ENCODE assay signal across 15 cellular contexts in the genomic region with DNA sequence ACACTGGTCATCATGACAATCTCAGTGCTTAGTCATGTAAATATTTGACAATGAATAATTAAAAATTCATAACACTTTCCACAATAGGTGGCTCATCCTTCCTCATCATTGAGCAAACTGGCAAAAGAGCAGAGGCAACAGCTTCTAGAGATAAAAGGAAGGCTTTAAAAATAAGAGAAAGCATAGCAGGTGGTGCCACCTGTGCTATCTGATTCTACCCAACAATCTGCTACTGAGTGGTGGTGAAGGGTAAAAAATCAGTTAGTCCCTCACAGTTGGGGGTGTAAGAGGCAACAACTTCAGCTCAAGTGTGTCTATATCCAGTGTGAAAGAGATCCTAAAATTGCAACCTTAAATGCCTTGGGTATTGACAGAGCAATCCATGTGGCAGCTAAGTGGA.
DNase-seq lines count a peak whose midpoint lies in the region; ATAC-seq and TF ChIP-seq lines count a peak whose summit lies in the region.
"Had no signal": no experiment of that assay in that cellular context is flagged by ENCODE, and none has a peak within 500 bp of the region (broad histone marks: within the 10 kb centered on the region; RNA-seq: fewer than 3 reads in every experiment).

No MANE protein-coding gene starts in this region.

- DNase-seq in NCI-H1092 treated with DMSO at 0.1 percent for 48 hours (lab: John Stamatoyannopoulos, UW) (peak; percentile 90), NCI-H2081 (lab: John Stamatoyannopoulos, UW) (peak; percentile 61 to 88), NCI-H510A (lab: John Stamatoyannopoulos, UW) (peak; percentile 9), epithelial cell of esophagus (ENCODE audit: low read depth) (peak; percentile 4), left cardiac atrium (no peak)
- no peak for DNase-seq in T-helper 2 cell treated with Interferon-gamma antibody and Interleukin-4, amounts not matched to agents 5 μg/mL and 100 μg/mL, for 36 hours (ENCODE audit: low spot score)
- no peak for DNase-seq in naive thymus-derived CD8-positive, alpha-beta T cell
- DNase-seq: ACHN, GDM1, H9, IMR-90, Karpas-422, NCI-H1048, NCI-H1694 treated with DMSO at 0.1 percent for 48 hours, NCI-H526 treated with DMSO at 0.1 percent for 48 hours had no signal

- ATAC-seq in left cardiac atrium, result no peak
- ATAC-seq in naive thymus-derived CD8-positive, alpha-beta T cell, result no peak

- no peak overlapping the region for H3K4me3 Mint-ChIP-seq in T-helper 2 cell treated with Interferon-gamma antibody and Interleukin-4, amounts not matched to agents 5 μg/mL and 100 μg/mL, for 36 hours
- no peak overlapping the region for H3K4me3 Mint-ChIP-seq in naive thymus-derived CD8-positive, alpha-beta T cell
- H3K4me3 Mint-ChIP-seq: H9 had no signal

- H3K27ac Mint-ChIP-seq in T-helper 2 cell treated with Interferon-gamma antibody and Interleukin-4, amounts not matched to agents 5 μg/mL and 100 μg/mL, for 36 hours, result no peak overlapping the region
- no peak overlapping the region for H3K27ac Mint-ChIP-seq in naive thymus-derived CD8-positive, alpha-beta T cell
- H3K27ac Mint-ChIP-seq: H9 had no signal

- TF ChIP-seq CTCF in epithelial cell of esophagus (IDR thresholded peaks at IDR 0.05; ENCODE audit: insufficient read depth, low read depth, low read length, missing control alignments), result no peak

- no peaks in the 10 kb centered on the region for H3K27me3 Mint-ChIP-seq in T-helper 2 cell treated with Interferon-gamma antibody and Interleukin-4, amounts not matched to agents 5 μg/mL and 100 μg/mL, for 36 hours (ENCODE audit: low read depth)
- peaks cover 0 to 17% (median 2%) of the 10 kb centered on the region in 5 donors for H3K27me3 Mint-ChIP-seq in naive thymus-derived CD8-positive, alpha-beta T cell

- POLR2A ChIA-PET in naive thymus-derived CD8-positive, alpha-beta T cell (lab: Charles Lee), result no interaction called here

- no peaks in the 10 kb centered on the region for H3K4me1 Mint-ChIP-seq in T-helper 2 cell treated with Interferon-gamma antibody and Interleukin-4, amounts not matched to agents 5 μg/mL and 100 μg/mL, for 36 hours (ENCODE audit: low read depth)
- no peaks in the 10 kb centered on the region for H3K4me1 Mint-ChIP-seq in naive thymus-derived CD8-positive, alpha-beta T cell

- H3K9me3 Mint-ChIP-seq in T-helper 2 cell treated with Interferon-gamma antibody and Interleukin-4, amounts not matched to agents 5 μg/mL and 100 μg/mL, for 36 hours, result peaks cover 3% of the 10 kb centered on the region
- peaks cover 0 to 20% (median 3%) of the 10 kb centered on the region in 9 donors for H3K9me3 Mint-ChIP-seq in naive thymus-derived CD8-positive, alpha-beta T cell
- H3K9me3 Mint-ChIP-seq: H9 had no signal

- no peaks in the 10 kb centered on the region for H3K36me3 Mint-ChIP-seq in T-helper 2 cell treated with Interferon-gamma antibody and Interleukin-4, amounts not matched to agents 5 μg/mL and 100 μg/mL, for 36 hours (ENCODE audit: low read depth)
- no peaks in the 10 kb centered on the region for H3K36me3 Mint-ChIP-seq in naive thymus-derived CD8-positive, alpha-beta T cell

- H3K4me3 ChIP-seq in epithelial cell of esophagus (ENCODE audit: low read length), result no peak overlapping the region

- intact Hi-C loops in left cardiac atrium (cut with DNase I), result no loop called here

Comparison
In these comparisons a context has a peak if more than half of its experiments do, and no peak if none do; other contexts are left out.
1. DNase-seq: peak in NCI-H1092 treated with DMSO at 0.1 percent for 48 hours (single experiment), NCI-H2081 (2 of 2), NCI-H510A (single experiment) and epithelial cell of esophagus (single experiment); none in T-helper 2 cell treated with Interferon-gamma antibody and Interleukin-4, amounts not matched to agents 5 μg/mL and 100 μg/mL, for 36 hours (single experiment), left cardiac atrium (single experiment) and naive thymus-derived CD8-positive, alpha-beta T cell (0 of 10).